27 cellular contexts compared by ENCODE assay signal in genomic region chr7:11516328-11516727, GRCh38.
A peak's percentile ranks its signal among the peaks of the same experiment; 100 is the strongest.
DNase-seq lines count a peak whose midpoint lies in the region; ATAC-seq and FAIRE-seq lines count a peak whose summit lies in the region.
"Had no signal": no experiment of that assay in that cellular context is flagged by ENCODE, and none has a peak within 500 bp of the region (broad histone marks: within the 10 kb centered on the region; RNA-seq: fewer than 3 reads in every experiment).

No MANE protein-coding gene starts in this region.

- DNase-seq in NCI-H2227 (lab: John Stamatoyannopoulos, UW; ENCODE audit: unreplicated experiment) = peak; percentile 13
- no peak for DNase-seq in NCI-H2227 treated with DMSO at 0.1 percent for 48 hours (lab: John Stamatoyannopoulos, UW)
- DNase-seq in SHP77 (lab: John Stamatoyannopoulos, UW) = peak; percentile 9 to 24
- DNase-seq in SHP77 treated with DMSO at 0.1 percent for 48 hours (lab: John Stamatoyannopoulos, UW) = no peak
- DNase-seq in left lobe of liver (ENCODE audit: low spot score) = no peak
- no peak for DNase-seq in urothelium cell line (ENCODE audit: low spot score)
- DNase-seq in T-helper 2 cell treated with Interferon-gamma antibody and Interleukin-4, amounts not matched to agents 5 μg/mL and 100 μg/mL, for 36 hours (ENCODE audit: low spot score) = no peak
- DNase-seq: 8988T; ACHN; BE2C; C1 segment of cervical spinal cord; CD4-positive, alpha-beta memory T cell; CD4-positive, CD25-positive, alpha-beta regulatory T cell; CD8-positive, alpha-beta memory T cell; COR-L47; DMS 273 treated with DMSO at 0.1 percent for 48 hours; DMS153; DMS53; DMS79; DND-41; EL; GDM1 had no signal

- H3K4me3 Mint-ChIP-seq in T-helper 2 cell treated with Interferon-gamma antibody and Interleukin-4, amounts not matched to agents 5 μg/mL and 100 μg/mL, for 36 hours = no peak overlapping the region
- H3K4me3 Mint-ChIP-seq: CD14-positive monocyte; CD4-positive, alpha-beta memory T cell; CD4-positive, CD25-positive, alpha-beta regulatory T cell; CD8-positive, alpha-beta memory T cell had no signal

- H3K4me1 Mint-ChIP-seq in T-helper 2 cell treated with Interferon-gamma antibody and Interleukin-4, amounts not matched to agents 5 μg/mL and 100 μg/mL, for 36 hours (ENCODE audit: low read depth) = no peaks in the 10 kb centered on the region
- H3K4me1 Mint-ChIP-seq: CD14-positive monocyte; CD4-positive, alpha-beta memory T cell; CD4-positive, CD25-positive, alpha-beta regulatory T cell; CD8-positive, alpha-beta memory T cell had no signal

- no peak overlapping the region for H3K27ac Mint-ChIP-seq in T-helper 2 cell treated with Interferon-gamma antibody and Interleukin-4, amounts not matched to agents 5 μg/mL and 100 μg/mL, for 36 hours
- H3K27ac Mint-ChIP-seq: CD14-positive monocyte; CD4-positive, alpha-beta memory T cell; CD4-positive, CD25-positive, alpha-beta regulatory T cell; CD8-positive, alpha-beta memory T cell had no signal

- no peaks in the 10 kb centered on the region for H3K9me3 Mint-ChIP-seq in T-helper 2 cell treated with Interferon-gamma antibody and Interleukin-4, amounts not matched to agents 5 μg/mL and 100 μg/mL, for 36 hours

- no peaks in the 10 kb centered on the region for H3K36me3 Mint-ChIP-seq in T-helper 2 cell treated with Interferon-gamma antibody and Interleukin-4, amounts not matched to agents 5 μg/mL and 100 μg/mL, for 36 hours (ENCODE audit: low read depth)
- H3K36me3 Mint-ChIP-seq: CD14-positive monocyte; CD4-positive, alpha-beta memory T cell; CD4-positive, CD25-positive, alpha-beta regulatory T cell; CD8-positive, alpha-beta memory T cell had no signal

- FAIRE-seq in urothelium cell line (lab: Jason Lieb, UNC) = peak; percentile 20
- FAIRE-seq: A204.1, GM12878, GM12892, GM18507 had no signal

- no peaks in the 10 kb centered on the region for H3K27me3 Mint-ChIP-seq in T-helper 2 cell treated with Interferon-gamma antibody and Interleukin-4, amounts not matched to agents 5 μg/mL and 100 μg/mL, for 36 hours (ENCODE audit: low read depth)
- H3K27me3 Mint-ChIP-seq: CD4-positive, alpha-beta memory T cell; CD4-positive, CD25-positive, alpha-beta regulatory T cell had no signal

- ATAC-seq in left lobe of liver = peak; percentile 53
- ATAC-seq: GM12878 had no signal

Comparison
In these comparisons a context has a peak if more than half of its experiments do, and no peak if none do; other contexts are left out.
1. DNase-seq: peak in NCI-H2227 (single experiment) and SHP77 (2 of 2); none in NCI-H2227 treated with DMSO at 0.1 percent for 48 hours (single experiment), SHP77 treated with DMSO at 0.1 percent for 48 hours (single experiment), left lobe of liver (single experiment), urothelium cell line (single experiment) and T-helper 2 cell treated with Interferon-gamma antibody and Interleukin-4, amounts not matched to agents 5 μg/mL and 100 μg/mL, for 36 hours (single experiment).